15 cellular contexts compared by ENCODE assay signal in genomic region chr2:151905963-151906632, GRCh38.
A peak's percentile ranks its signal among the peaks of the same experiment; 100 is the strongest.
DNase-seq lines count a peak whose midpoint lies in the region; ATAC-seq, FAIRE-seq and TF ChIP-seq lines count a peak whose summit lies in the region.
"Had no signal": no experiment of that assay in that cellular context is flagged by ENCODE, and none has a peak within 500 bp of the region (broad histone marks: within the 10 kb centered on the region; RNA-seq: fewer than 3 reads in every experiment).

No MANE protein-coding gene starts in this region.

- H3K36me3 ChIP-seq in uterus: no peaks in the 10 kb centered on the region
- H3K36me3 ChIP-seq: thyroid gland had no signal

- no peaks in the 10 kb centered on the region for H3K4me1 Mint-ChIP-seq in glutamatergic neuron (ENCODE audit: low read depth, unreplicated experiment)
- H3K4me1 Mint-ChIP-seq: activated CD4-positive, alpha-beta T cell treated with anti-CD3 and anti-CD28 coated beads, Interleukin-2, amount 10 ng/mL, durations not matched to agents 7 days and 5 days; CD4-positive, alpha-beta memory T cell had no signal

- H3K27ac Mint-ChIP-seq in glutamatergic neuron (ENCODE audit: unreplicated experiment): no peak overlapping the region
- H3K27ac Mint-ChIP-seq: activated CD4-positive, alpha-beta T cell treated with anti-CD3 and anti-CD28 coated beads, Interleukin-2, amount 10 ng/mL, durations not matched to agents 7 days and 5 days; CD4-positive, alpha-beta memory T cell had no signal

- H3K36me3 Mint-ChIP-seq in glutamatergic neuron (ENCODE audit: unreplicated experiment): no peaks in the 10 kb centered on the region
- H3K36me3 Mint-ChIP-seq: CD4-positive, alpha-beta memory T cell had no signal

- H3K27me3 ChIP-seq in uterus: no peaks in the 10 kb centered on the region
- H3K27me3 ChIP-seq: thyroid gland had no signal

- H3K4me3 Mint-ChIP-seq in glutamatergic neuron (ENCODE audit: unreplicated experiment): no peak overlapping the region
- H3K4me3 Mint-ChIP-seq: activated CD4-positive, alpha-beta T cell treated with anti-CD3 and anti-CD28 coated beads, Interleukin-2, amount 10 ng/mL, durations not matched to agents 7 days and 5 days; CD4-positive, alpha-beta memory T cell; neural crest cell had no signal

- intact Hi-C loops in uterus (cut with DNase I; ENCODE audit: low total_unique reads): no loop called here

- TF ChIP-seq CTCF in uterus (IDR thresholded peaks at IDR 0.05): no peak
- TF ChIP-seq CTCF in glutamatergic neuron (IDR thresholded peaks at IDR 0.05; ENCODE audit: partially characterized antibody, unreplicated experiment): no peak

- peak overlapping the region; percentile 34 for H3K27ac ChIP-seq in cingulate gyrus (ENCODE audit: low read depth, low read length)
- no peak overlapping the region for H3K27ac ChIP-seq in uterus
- H3K27ac ChIP-seq: thyroid gland had no signal

- ATAC-seq in GM21381 (IDR thresholded peaks at IDR 0.05; ENCODE audit: unreplicated experiment) (peak; percentile 60), HG03066 (IDR thresholded peaks at IDR 0.05; ENCODE audit: low read depth, unreplicated experiment) (peak; percentile 67)

- no peaks in the 10 kb centered on the region for H3K4me1 ChIP-seq in uterus

- FAIRE-seq in GM18507 (lab: Jason Lieb, UNC): peak; percentile 70
- FAIRE-seq: islet of Langerhans had no signal

- DNase-seq in GM18507 (ENCODE audit: extremely low spot score, insufficient read length, low read depth) (no peak), uterus (no peak), glutamatergic neuron (no peak), LoVo (ENCODE audit: low spot score) (no peak), NCI-H526 (lab: John Stamatoyannopoulos, UW) (no peak)
- DNase-seq: activated CD4-positive, alpha-beta T cell treated with anti-CD3 and anti-CD28 coated beads, Interleukin-2, amount 10 ng/mL, durations not matched to agents 7 days and 5 days; CD4-positive, alpha-beta memory T cell; NCI-H187; SHP77 treated with DMSO at 0.1 percent for 48 hours; thyroid gland had no signal

- no peaks in the 10 kb centered on the region for H3K27me3 Mint-ChIP-seq in glutamatergic neuron (ENCODE audit: unreplicated experiment)

- no peak overlapping the region for H3K4me3 ChIP-seq in uterus
- H3K4me3 ChIP-seq: thyroid gland had no signal

- H3K9me3 ChIP-seq in uterus: no peaks in the 10 kb centered on the region
- H3K9me3 ChIP-seq: thyroid gland had no signal

- TF ChIP-seq POLR2A in uterus (IDR thresholded peaks at IDR 0.05): no peak

- H3K9me3 Mint-ChIP-seq in glutamatergic neuron (ENCODE audit: unreplicated experiment): peaks cover 2% of the 10 kb centered on the region
- H3K9me3 Mint-ChIP-seq: CD4-positive, alpha-beta memory T cell had no signal
